ENCODE assay signal across 1 cellular context in genomic region chr11:67998150-67999045, GRCh38.
A peak's percentile ranks its signal among the peaks of the same experiment; 100 is the strongest.
TF ChIP-seq lines count a peak whose summit lies in the region.

No MANE protein-coding gene starts in this region.

TF ChIP-seq in HEK293, 187 proteins besides CTCF, POLR2A, EP300 and RAD21 (continued from another document):
- no peak for TF ChIP-seq PRDM4 (tag by site-specific recombination; IDR thresholded peaks at IDR 0.05)
- no peak for TF ChIP-seq ZNF24 (tag by site-specific recombination; IDR thresholded peaks at IDR 0.05)
- no peak for TF ChIP-seq ZNF600 (tag by site-specific recombination; IDR thresholded peaks at IDR 0.05)
- TF ChIP-seq, protein P1, sequence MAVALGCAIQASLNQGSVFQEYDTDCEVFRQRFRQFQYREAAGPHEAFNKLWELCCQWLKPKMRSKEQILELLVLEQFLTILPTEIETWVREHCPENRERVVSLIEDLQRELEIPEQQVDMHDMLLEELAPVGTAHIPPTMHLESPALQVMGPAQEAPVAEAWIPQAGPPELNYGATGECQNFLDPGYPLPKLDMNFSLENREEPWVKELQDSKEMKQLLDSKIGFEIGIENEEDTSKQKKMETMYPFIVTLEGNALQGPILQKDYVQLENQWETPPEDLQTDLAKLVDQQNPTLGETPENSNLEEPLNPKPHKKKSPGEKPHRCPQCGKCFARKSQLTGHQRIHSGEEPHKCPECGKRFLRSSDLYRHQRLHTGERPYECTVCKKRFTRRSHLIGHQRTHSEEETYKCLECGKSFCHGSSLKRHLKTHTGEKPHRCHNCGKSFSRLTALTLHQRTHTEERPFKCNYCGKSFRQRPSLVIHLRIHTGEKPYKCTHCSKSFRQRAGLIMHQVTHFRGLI (tag by site-specific recombination; IDR thresholded peaks at IDR 0.05), result no peak
- TF ChIP-seq ZNF341 (tag by site-specific recombination; IDR thresholded peaks at IDR 0.05; ENCODE audit: low read depth), result no peak
- TF ChIP-seq ZNF121 (tag by site-specific recombination; IDR thresholded peaks at IDR 0.05), result peak; percentile 95
- TF ChIP-seq ZNF280D (tag by site-specific recombination; IDR thresholded peaks at IDR 0.05), result no peak
- TF ChIP-seq ZNF561 (tag by site-specific recombination; IDR thresholded peaks at IDR 0.05; ENCODE audit: borderline replicate concordance), result no peak
